8 cellular contexts compared by ENCODE assay signal in the genomic region with DNA sequence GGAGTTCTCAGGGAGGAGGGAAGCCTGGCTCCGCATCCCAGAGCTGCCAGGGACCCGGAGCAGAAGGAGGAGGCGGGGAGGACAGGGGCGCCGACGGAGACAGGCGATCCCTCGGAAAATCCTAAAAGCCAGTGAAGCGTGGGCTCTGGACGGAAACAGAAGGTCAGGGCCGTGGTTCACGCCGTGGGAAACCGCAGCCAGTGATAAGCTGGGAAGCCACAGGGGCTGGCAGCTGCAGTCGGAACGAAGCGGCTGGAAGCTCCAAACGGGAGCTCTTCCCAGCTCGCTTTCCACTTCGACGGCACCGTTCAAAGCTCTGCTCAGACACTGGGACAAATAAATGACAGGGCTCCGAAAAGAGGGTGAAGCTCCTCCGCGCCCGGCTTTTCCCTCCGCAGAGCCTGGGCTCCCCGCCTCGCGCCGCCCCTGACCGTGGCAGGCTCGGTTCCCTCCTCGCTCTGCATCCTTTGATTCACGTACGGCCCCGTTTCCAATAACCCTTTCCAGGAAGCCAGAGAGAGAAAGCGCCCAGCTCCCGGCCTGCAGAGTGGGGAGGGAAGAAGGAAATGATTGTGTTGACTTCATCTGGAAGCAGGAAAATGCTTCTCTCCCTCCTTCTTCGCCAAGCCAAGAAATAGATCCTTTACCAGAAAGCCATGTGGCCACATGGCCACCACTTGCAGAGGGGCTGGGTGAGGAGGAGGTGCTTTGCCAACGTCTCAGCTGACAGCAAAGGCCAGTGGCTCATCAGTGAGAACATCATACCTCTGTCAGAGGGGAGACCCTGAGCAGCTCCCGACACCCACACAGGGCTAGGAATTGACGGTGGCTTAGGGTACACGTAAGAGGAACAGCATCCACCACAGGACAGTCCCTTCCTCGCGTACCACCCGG. TPM values are rescaled to one million over a fixed set of nuclear protein-coding genes. Genes with fewer than 3 reads are reported as not detected.
A peak's percentile ranks its signal among the peaks of the same experiment; 100 is the strongest.
DNase-seq lines count a peak whose midpoint lies in the region; ATAC-seq and TF ChIP-seq lines count a peak whose summit lies in the region.

No MANE protein-coding gene starts in this region.

- H3K18ac ChIP-seq in H9 (ENCODE audit: insufficient read length, low read depth, low read length), result no peak overlapping the region

- no peak overlapping the region for H3K23ac ChIP-seq in H9 (ENCODE audit: insufficient read length, low read depth, low read length)

- no peak overlapping the region for H4K8ac ChIP-seq in H9 (replicated peaks; ENCODE audit: insufficient read length, low read depth, low read length)

- H3K4me1 Mint-ChIP-seq in H9, result peaks cover 10 to 11% of the 10 kb centered on the region in 2 experiments
- peaks cover 36% of the 10 kb centered on the region for H3K4me1 Mint-ChIP-seq in activated naive CD8-positive, alpha-beta T cell (ENCODE audit: low read depth)

- H3K23me2 ChIP-seq in H9 (ENCODE audit: insufficient read length, low read depth, low read length, poor library complexity, severe bottlenecking), result peaks cover 7% of the 10 kb centered on the region

- H3K56ac ChIP-seq in H9 (ENCODE audit: insufficient read length, low read depth, low read length), result no peak overlapping the region

- TF ChIP-seq POLR2A in sigmoid colon (IDR thresholded peaks at IDR 0.05), result no peak

- no peak overlapping the region for H3K27ac Mint-ChIP-seq in H9
- H3K27ac Mint-ChIP-seq in activated naive CD8-positive, alpha-beta T cell, result no peak overlapping the region

- H3K27ac ChIP-seq in A673 (ENCODE audit: low read depth, low read length, poor library complexity, severe bottlenecking) (peak overlapping the region; percentile 58), H9 (ENCODE audit: insufficient read length, low read depth, low read length) (no peak overlapping the region), iPS DF 6.9 (ENCODE audit: low read length) (no peak overlapping the region), sigmoid colon (peak overlapping the region in 2 of 4 donors; percentile 3 to 46)

- H3K9me3 ChIP-seq in A673 (ENCODE audit: low read depth, low read length, poor library complexity, severe bottlenecking) (no peaks in the 10 kb centered on the region), H9 (ENCODE audit: control insufficient read depth, low read depth, low read length) (no peaks in the 10 kb centered on the region), iPS DF 6.9 (ENCODE audit: control insufficient read depth, insufficient read depth, low read length) (no peaks in the 10 kb centered on the region), sigmoid colon (no peaks in the 10 kb centered on the region)

- DNase-seq in A673 (ENCODE audit: low spot score) (peak; percentile 34), H9 (no peak), iPS DF 6.9 (ENCODE audit: low read depth, low spot score) (no peak), sigmoid colon (no peak), foreskin melanocyte (no peak)

- no peaks in the 10 kb centered on the region for H3K36me3 Mint-ChIP-seq in H9 (ENCODE audit: insufficient read depth in 1 of 3, low read depth in 3 of 3)
- H3K36me3 Mint-ChIP-seq in activated naive CD8-positive, alpha-beta T cell, result no peaks in the 10 kb centered on the region

- no peak overlapping the region for H3T11ph ChIP-seq in H9 (ENCODE audit: low read length)

- no peak overlapping the region for H2BK20ac ChIP-seq in H9 (ENCODE audit: low read depth, low read length, poor library complexity, severe bottlenecking)

- H3K14ac ChIP-seq in H9 (ENCODE audit: insufficient read depth, low read length), result peak overlapping the region; percentile 83

- no peak overlapping the region for H2BK5ac ChIP-seq in H9 (ENCODE audit: insufficient read length, low read length)

- no peak overlapping the region for H3K4ac ChIP-seq in H9 (ENCODE audit: low read depth, low read length)

- intact Hi-C loops in A673 (cut with micrococcal nuclease; ENCODE audit: unreplicated experiment) (loop anchor here (5.0 kb wide), 1 partner anchor 54 kb away; no protein-coding TSS in a partner anchor), sigmoid colon (cut with DNase I) (loop anchor here (5.0 kb wide), 1 partner anchor 394 kb away; no protein-coding TSS in a partner anchor)

- peaks cover 38% of the 10 kb centered on the region for H3K27me3 Mint-ChIP-seq in H9 (ENCODE audit: low read depth)
- peaks cover 26% of the 10 kb centered on the region for H3K27me3 Mint-ChIP-seq in activated naive CD8-positive, alpha-beta T cell

- H3K4me3 Mint-ChIP-seq in H9, result peak overlapping the region; percentile 58 to 76
- peak overlapping the region; percentile 75 for H3K4me3 Mint-ChIP-seq in activated naive CD8-positive, alpha-beta T cell

- peak overlapping the region; percentile 83 for H3K4me2 ChIP-seq in H9 (ENCODE audit: insufficient read depth, insufficient read length, low read length)

- ATAC-seq in GM19035 (IDR thresholded peaks at IDR 0.05; ENCODE audit: unreplicated experiment) (no peak), GM21723 (IDR thresholded peaks at IDR 0.05; ENCODE audit: unreplicated experiment) (no peak)

- H2BK15ac ChIP-seq in H9 (ENCODE audit: low read depth, low read length), result no peak overlapping the region

- POLR2A ChIA-PET in A673 (lab: Charles Lee; ENCODE audit: low non-redundant PET), result interaction anchor here (0.7 kb wide), 1 partner anchor 17 kb away, joined by 3 read pairs; no protein-coding TSS in a partner anchor

- H4K20me1 ChIP-seq in H9 (ENCODE audit: control insufficient read depth, insufficient read depth, insufficient read length), result no peaks in the 10 kb centered on the region

- no peak overlapping the region for H3K9ac ChIP-seq in H9 (ENCODE audit: extremely low read depth, insufficient read length, low read length)

- CTCF ChIA-PET in A673 (lab: Charles Lee), result interaction anchor here (0.5 to 2.5 kb wide), 3 partner anchors 13 to 302 kb away, joined by 3 to 15 read pairs (median 5); no protein-coding TSS in a partner anchor

- TF ChIP-seq CTCF in A673 (conservative IDR thresholded peaks at IDR 0.05; ENCODE audit: low read depth, low read length) (no peak), H9 (conservative IDR thresholded peaks at IDR 0.05) (no peak), sigmoid colon (IDR thresholded peaks at IDR 0.05) (no peak)

- no peak overlapping the region for H4K91ac ChIP-seq in H9 (ENCODE audit: insufficient read length, low read depth, low read length)

- no peak overlapping the region for H2BK12ac ChIP-seq in H9 (ENCODE audit: insufficient read length, low read depth, low read length)

- H3K4me1 ChIP-seq in A673 (ENCODE audit: insufficient read depth, low read length, poor library complexity, severe bottlenecking) (peaks cover 35% of the 10 kb centered on the region), H9 (ENCODE audit: insufficient read depth, low read length) (no peaks in the 10 kb centered on the region), iPS DF 6.9 (ENCODE audit: control insufficient read depth, insufficient read depth, low read length) (no peaks in the 10 kb centered on the region), sigmoid colon (peaks cover 0 to 19% (median 13%) of the 10 kb centered on the region in 4 donors)

- WGBS in H9 (ENCODE audit: extremely low coverage, insufficient read length, low lambda C conversion rate), result no CpG with 5 or more reads among the region's 47 CpGs
- no CpG with 5 or more reads among the region's 47 CpGs for WGBS in iPS DF 6.9 (ENCODE audit: insufficient coverage, insufficient read length)
- WGBS in sigmoid colon, 2 donors, result 12 to 18% methylated on average over 47 of the region's 47 CpGs

- no peaks in the 10 kb centered on the region for H3K79me1 ChIP-seq in H9 (ENCODE audit: insufficient read depth, low read depth, low read length, poor library complexity, severe bottlenecking)

- no peaks in the 10 kb centered on the region for H3K79me2 ChIP-seq in H9 (ENCODE audit: insufficient read depth, low read length)

- BruUV-seq in A673 (replicated peaks; lab: Mats Ljungman, UMichigan), result TSS peak; percentile 60

- no peak overlapping the region for H2BK120ac ChIP-seq in H9 (ENCODE audit: low read depth, low read length, poor library complexity, severe bottlenecking)

- no peak for TF ChIP-seq EP300 in sigmoid colon (IDR thresholded peaks at IDR 0.05)

- H3K36me3 ChIP-seq in A673 (ENCODE audit: insufficient read depth, low read length, poor library complexity, severe bottlenecking), result no peaks in the 10 kb centered on the region
- no peaks in the 10 kb centered on the region for H3K36me3 ChIP-seq in iPS DF 6.9 (ENCODE audit: control insufficient read depth, insufficient read depth, low read length)
- H3K36me3 ChIP-seq in sigmoid colon, result no peaks in the 10 kb centered on the region

- no peak overlapping the region for H2AK5ac ChIP-seq in H9 (ENCODE audit: insufficient read length, low read length)

- H3K27me3 ChIP-seq in A673 (replicated peaks; ENCODE audit: insufficient read depth, low read depth, low read length, poor library complexity), result no peaks in the 10 kb centered on the region
- H3K27me3 ChIP-seq in H9 (ENCODE audit: insufficient read depth, low read length), result peaks cover 15% of the 10 kb centered on the region; the same call in 1 of the 2 replicates
- peaks cover 16% of the 10 kb centered on the region; the same call in 1 of the 2 replicates for H3K27me3 ChIP-seq in iPS DF 6.9 (ENCODE audit: control insufficient read depth, insufficient read depth, low read length)
- H3K27me3 ChIP-seq in sigmoid colon, result peaks cover 0 to 11% (median 0%) of the 10 kb centered on the region in 3 donors

- peak overlapping the region; percentile 6 for H3K4me3 ChIP-seq in A673 (ENCODE audit: low read depth, low read length, poor library complexity, severe bottlenecking)
- H3K4me3 ChIP-seq in iPS DF 6.9 (ENCODE audit: low read length), result peak overlapping the region; percentile 25; the same call in 1 of the 2 replicates
- H3K4me3 ChIP-seq in sigmoid colon, result peak overlapping the region; percentile 17 to 52 (median 40)

- H2AFZ ChIP-seq in H9 (ENCODE audit: low read length), result peak overlapping the region; percentile 23

- H3K9me3 Mint-ChIP-seq in H9, result no peaks in the 10 kb centered on the region
- H3K9me3 Mint-ChIP-seq in activated naive CD8-positive, alpha-beta T cell (ENCODE audit: low read depth), result no peaks in the 10 kb centered on the region

- H4K5ac ChIP-seq in H9 (ENCODE audit: insufficient read length, low read depth, low read length), result no peak overlapping the region

RNA-seq across cellular contexts. Expression of a gene that starts 57.4 kb away (rescaled TPM):
- total RNA-seq in A673 (2021) (81.6 and 85.2 TPM in 2 replicates), H9 (2021) (0.13 TPM in 1 of 2 replicates, not detected in the other), sigmoid colon (10 to 100 TPM in 1 of 4 donors, 1 to 10 TPM in 3; 1.4 to 34.5 (median 3.2) TPM)
- under 1 TPM; 0.23 to 0.60 (median 0.55) TPM for polyA plus RNA-seq in sigmoid colon
